Comparison of ENCODE assay signal across 1 cellular context in genomic region chr6:37643851-37644672, GRCh38.
TF ChIP-seq lines count a peak whose summit lies in the region.

No MANE protein-coding gene starts in this region.

TF ChIP-seq in K562, 482 proteins besides CTCF, POLR2A, EP300 and RAD21 (continued from another document):
- TF ChIP-seq KAT8 (IDR thresholded peaks at IDR 0.05; ENCODE audit: low read depth) (no peak), POLR2AphosphoS5 (IDR thresholded peaks at IDR 0.05; ENCODE audit: control insufficient read depth, insufficient read depth, low read depth, low read length) (no peak), CBX1 (IDR thresholded peaks at IDR 0.05; ENCODE audit: low read depth) (peak; percentile 80; the same call in 1 of the 2 replicates), HMGN3 (IDR thresholded peaks at IDR 0.05; ENCODE audit: borderline replicate concordance, extremely low read depth, insufficient read length, low read depth, low read length) (peak; percentile 55), ZSCAN32 (CRISPR knock-in tag; IDR thresholded peaks at IDR 0.05) (no peak), ZNF740 (CRISPR knock-in tag; IDR thresholded peaks at IDR 0.05) (peak; percentile 53; the same call in 1 of the 2 replicates), ZNF740 (tag; IDR thresholded peaks at IDR 0.05) (no peak), ZNF589 (CRISPR knock-in tag; IDR thresholded peaks at IDR 0.05; ENCODE audit: low read depth) (peak; percentile 90; the same call in 1 of the 2 replicates), POLR3A (IDR thresholded peaks at IDR 0.05; ENCODE audit: borderline replicate concordance, extremely low read depth, insufficient read depth, insufficient read length) (no peak), EP400 (IDR thresholded peaks at IDR 0.05) (no peak), MAZ (CRISPR knock-in tag; conservative IDR thresholded peaks at IDR 0.05 in 1 of 2, IDR thresholded peaks at IDR 0.05 in 1 of 2) (peak in 1 of 2 experiments; percentile 59; a peak in 1 of 4 replicates), NCOA2 (IDR thresholded peaks at IDR 0.05; ENCODE audit: partially characterized antibody in 2 of 2) (no peak), ZNF224 (CRISPR knock-in tag; IDR thresholded peaks at IDR 0.05) (no peak), HDAC8 (tag; IDR thresholded peaks at IDR 0.05) (0 out of 2 replicates have a peak, but pooled peaks have one; percentile 1), KDM5B (IDR thresholded peaks at IDR 0.05; ENCODE audit: insufficient replicate concordance, low read depth, low read length) (no peak), ZBTB5 (IDR thresholded peaks at IDR 0.05) (no peak), ZNF583 (CRISPR knock-in tag; IDR thresholded peaks at IDR 0.05) (no peak), POLR2AphosphoS2 (IDR thresholded peaks at IDR 0.05; ENCODE audit: low read length) (no peak), PATZ1 (CRISPR knock-in tag; IDR thresholded peaks at IDR 0.05; ENCODE audit: borderline replicate concordance) (no peak), SAFB (IDR thresholded peaks at IDR 0.05; ENCODE audit: borderline replicate concordance, low read depth, low read length) (peak; percentile 85; the same call in 1 of the 2 replicates), ZNF785 (CRISPR knock-in tag; IDR thresholded peaks at IDR 0.05) (no peak), ZNF324 (CRISPR knock-in tag; IDR thresholded peaks at IDR 0.05) (no peak), MTA3 (IDR thresholded peaks at IDR 0.05; ENCODE audit: borderline replicate concordance) (no peak), RBBP5 (IDR thresholded peaks at IDR 0.05; ENCODE audit: borderline replicate concordance, insufficient read depth, low read length, poor library complexity, severe bottlenecking) (no peak), ETS2 (tag; IDR thresholded peaks at IDR 0.05; ENCODE audit: borderline replicate concordance, poor library complexity, severe bottlenecking) (peak; percentile 78), CBFA2T2 (conservative IDR thresholded peaks at IDR 0.05) (0 out of 2 replicates have a peak, but pooled peaks have one; percentile 23), ZNF134 (CRISPR knock-in tag; conservative IDR thresholded peaks at IDR 0.05) (no peak), RCOR1 (IDR thresholded peaks at IDR 0.05; ENCODE audit: borderline replicate concordance in 1 of 2, low read depth in 2 of 2, low read length in 2 of 2) (peak in 1 of 2 experiments; percentile 65; a peak in 1 of 4 replicates), TEAD2 (tag; IDR thresholded peaks at IDR 0.05) (no peak), ZNF197 (CRISPR knock-in tag; IDR thresholded peaks at IDR 0.05; ENCODE audit: low read depth) (no peak), TCF15 (CRISPR knock-in tag; IDR thresholded peaks at IDR 0.05) (no peak)
- TF ChIP-seq, protein P1, sequence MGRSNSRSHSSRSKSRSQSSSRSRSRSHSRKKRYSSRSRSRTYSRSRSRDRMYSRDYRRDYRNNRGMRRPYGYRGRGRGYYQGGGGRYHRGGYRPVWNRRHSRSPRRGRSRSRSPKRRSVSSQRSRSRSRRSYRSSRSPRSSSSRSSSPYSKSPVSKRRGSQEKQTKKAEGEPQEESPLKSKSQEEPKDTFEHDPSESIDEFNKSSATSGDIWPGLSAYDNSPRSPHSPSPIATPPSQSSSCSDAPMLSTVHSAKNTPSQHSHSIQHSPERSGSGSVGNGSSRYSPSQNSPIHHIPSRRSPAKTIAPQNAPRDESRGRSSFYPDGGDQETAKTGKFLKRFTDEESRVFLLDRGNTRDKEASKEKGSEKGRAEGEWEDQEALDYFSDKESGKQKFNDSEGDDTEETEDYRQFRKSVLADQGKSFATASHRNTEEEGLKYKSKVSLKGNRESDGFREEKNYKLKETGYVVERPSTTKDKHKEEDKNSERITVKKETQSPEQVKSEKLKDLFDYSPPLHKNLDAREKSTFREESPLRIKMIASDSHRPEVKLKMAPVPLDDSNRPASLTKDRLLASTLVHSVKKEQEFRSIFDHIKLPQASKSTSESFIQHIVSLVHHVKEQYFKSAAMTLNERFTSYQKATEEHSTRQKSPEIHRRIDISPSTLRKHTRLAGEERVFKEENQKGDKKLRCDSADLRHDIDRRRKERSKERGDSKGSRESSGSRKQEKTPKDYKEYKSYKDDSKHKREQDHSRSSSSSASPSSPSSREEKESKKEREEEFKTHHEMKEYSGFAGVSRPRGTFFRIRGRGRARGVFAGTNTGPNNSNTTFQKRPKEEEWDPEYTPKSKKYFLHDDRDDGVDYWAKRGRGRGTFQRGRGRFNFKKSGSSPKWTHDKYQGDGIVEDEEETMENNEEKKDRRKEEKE (IDR thresholded peaks at IDR 0.05; ENCODE audit: borderline replicate concordance in 1 of 2, control insufficient read depth in 1 of 2, low read depth in 2 of 2, low read length in 1 of 2), result no peak
- TF ChIP-seq, protein P2, sequence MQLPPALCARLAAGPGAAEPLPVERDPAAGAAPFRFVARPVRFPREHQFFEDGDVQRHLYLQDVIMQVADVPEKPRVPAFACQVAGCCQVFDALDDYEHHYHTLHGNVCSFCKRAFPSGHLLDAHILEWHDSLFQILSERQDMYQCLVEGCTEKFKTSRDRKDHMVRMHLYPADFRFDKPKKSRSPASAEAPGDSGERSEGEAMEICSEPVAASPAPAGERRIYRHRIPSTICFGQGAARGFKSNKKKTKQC (CRISPR knock-in tag; IDR thresholded peaks at IDR 0.05), result no peak
- TF ChIP-seq, protein P3, sequence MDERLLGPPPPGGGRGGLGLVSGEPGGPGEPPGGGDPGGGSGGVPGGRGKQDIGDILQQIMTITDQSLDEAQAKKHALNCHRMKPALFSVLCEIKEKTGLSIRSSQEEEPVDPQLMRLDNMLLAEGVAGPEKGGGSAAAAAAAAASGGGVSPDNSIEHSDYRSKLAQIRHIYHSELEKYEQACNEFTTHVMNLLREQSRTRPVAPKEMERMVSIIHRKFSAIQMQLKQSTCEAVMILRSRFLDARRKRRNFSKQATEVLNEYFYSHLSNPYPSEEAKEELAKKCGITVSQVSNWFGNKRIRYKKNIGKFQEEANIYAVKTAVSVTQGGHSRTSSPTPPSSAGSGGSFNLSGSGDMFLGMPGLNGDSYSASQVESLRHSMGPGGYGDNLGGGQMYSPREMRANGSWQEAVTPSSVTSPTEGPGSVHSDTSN (CRISPR knock-in tag; IDR thresholded peaks at IDR 0.05; ENCODE audit: low read depth), result no peak
- TF ChIP-seq, protein P3 (tag; conservative IDR thresholded peaks at IDR 0.05; ENCODE audit: low read depth), result no peak
- TF ChIP-seq, protein P4, sequence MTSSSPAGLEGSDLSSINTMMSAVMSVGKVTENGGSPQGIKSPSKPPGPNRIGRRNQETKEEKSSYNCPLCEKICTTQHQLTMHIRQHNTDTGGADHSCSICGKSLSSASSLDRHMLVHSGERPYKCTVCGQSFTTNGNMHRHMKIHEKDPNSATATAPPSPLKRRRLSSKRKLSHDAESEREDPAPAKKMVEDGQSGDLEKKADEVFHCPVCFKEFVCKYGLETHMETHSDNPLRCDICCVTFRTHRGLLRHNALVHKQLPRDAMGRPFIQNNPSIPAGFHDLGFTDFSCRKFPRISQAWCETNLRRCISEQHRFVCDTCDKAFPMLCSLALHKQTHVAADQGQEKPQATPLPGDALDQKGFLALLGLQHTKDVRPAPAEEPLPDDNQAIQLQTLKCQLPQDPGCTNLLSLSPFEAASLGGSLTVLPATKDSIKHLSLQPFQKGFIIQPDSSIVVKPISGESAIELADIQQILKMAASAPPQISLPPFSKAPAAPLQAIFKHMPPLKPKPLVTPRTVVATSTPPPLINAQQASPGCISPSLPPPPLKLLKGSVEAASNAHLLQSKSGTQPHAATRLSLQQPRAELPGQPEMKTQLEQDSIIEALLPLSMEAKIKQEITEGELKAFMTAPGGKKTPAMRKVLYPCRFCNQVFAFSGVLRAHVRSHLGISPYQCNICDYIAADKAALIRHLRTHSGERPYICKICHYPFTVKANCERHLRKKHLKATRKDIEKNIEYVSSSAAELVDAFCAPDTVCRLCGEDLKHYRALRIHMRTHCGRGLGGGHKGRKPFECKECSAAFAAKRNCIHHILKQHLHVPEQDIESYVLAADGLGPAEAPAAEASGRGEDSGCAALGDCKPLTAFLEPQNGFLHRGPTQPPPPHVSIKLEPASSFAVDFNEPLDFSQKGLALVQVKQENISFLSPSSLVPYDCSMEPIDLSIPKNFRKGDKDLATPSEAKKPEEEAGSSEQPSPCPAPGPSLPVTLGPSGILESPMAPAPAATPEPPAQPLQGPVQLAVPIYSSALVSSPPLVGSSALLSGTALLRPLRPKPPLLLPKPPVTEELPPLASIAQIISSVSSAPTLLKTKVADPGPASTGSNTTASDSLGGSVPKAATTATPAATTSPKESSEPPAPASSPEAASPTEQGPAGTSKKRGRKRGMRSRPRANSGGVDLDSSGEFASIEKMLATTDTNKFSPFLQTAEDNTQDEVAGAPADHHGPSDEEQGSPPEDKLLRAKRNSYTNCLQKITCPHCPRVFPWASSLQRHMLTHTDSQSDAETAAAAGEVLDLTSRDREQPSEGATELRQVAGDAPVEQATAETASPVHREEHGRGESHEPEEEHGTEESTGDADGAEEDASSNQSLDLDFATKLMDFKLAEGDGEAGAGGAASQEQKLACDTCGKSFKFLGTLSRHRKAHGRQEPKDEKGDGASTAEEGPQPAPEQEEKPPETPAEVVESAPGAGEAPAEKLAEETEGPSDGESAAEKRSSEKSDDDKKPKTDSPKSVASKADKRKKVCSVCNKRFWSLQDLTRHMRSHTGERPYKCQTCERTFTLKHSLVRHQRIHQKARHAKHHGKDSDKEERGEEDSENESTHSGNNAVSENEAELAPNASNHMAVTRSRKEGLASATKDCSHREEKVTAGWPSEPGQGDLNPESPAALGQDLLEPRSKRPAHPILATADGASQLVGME (CRISPR knock-in tag; IDR thresholded peaks at IDR 0.05), result no peak
